Comparison of ENCODE assay signal across 11 cellular contexts in genomic region chr6:132780770-132781371, GRCh38. TPM values are rescaled to one million over a fixed set of nuclear protein-coding genes. Genes with fewer than 3 reads are reported as not detected.
DNase-seq lines count a peak whose midpoint lies in the region; ATAC-seq, FAIRE-seq and TF ChIP-seq lines count a peak whose summit lies in the region.
"Had no signal": no experiment of that assay in that cellular context is flagged by ENCODE, and none has a peak within 500 bp of the region (broad histone marks: within the 10 kb centered on the region; RNA-seq: fewer than 3 reads in every experiment).

No MANE protein-coding gene starts in this region.

- TF ChIP-seq CTCF in bronchial epithelial cell (IDR thresholded peaks at IDR 0.05; ENCODE audit: insufficient read depth, low read length, severe bottlenecking) (peak; percentile 4), osteocyte (IDR thresholded peaks at IDR 0.05) (peak; percentile 48), gastroesophageal sphincter (IDR thresholded peaks at IDR 0.05) (peak in 2 of 4 experiments; percentile 18 to 26), psoas muscle (IDR thresholded peaks at IDR 0.05) (no peak)

- H3K9me3 ChIP-seq in Karpas-422 (ENCODE audit: low read length) (no peaks in the 10 kb centered on the region), gastroesophageal sphincter (no peaks in the 10 kb centered on the region), psoas muscle (no peaks in the 10 kb centered on the region)
- H3K9me3 ChIP-seq: BLaER1 had no signal

- 68 to 79% methylated on average over 2 of the region's 2 CpGs for WGBS in gastroesophageal sphincter (ENCODE audit: low coverage in 1 of 2), 2 donors
- 75 to 100% (median 99%) methylated on average over 2 of the region's 2 CpGs for WGBS in psoas muscle, 3 donors

- H3K36me3 ChIP-seq in Karpas-422 (ENCODE audit: insufficient read depth, low read length) (no peaks in the 10 kb centered on the region), bronchial epithelial cell (ENCODE audit: control insufficient read depth, insufficient read depth, low read length) (peaks cover 4% of the 10 kb centered on the region), gastroesophageal sphincter (peaks cover 0 to 73% of the 10 kb centered on the region in 2 donors), psoas muscle (ENCODE audit: insufficient read depth in 1 of 2, low read depth in 1 of 2) (peaks cover 3 to 79% of the 10 kb centered on the region in 2 donors)

- no peak overlapping the region for H3K9ac ChIP-seq in Karpas-422 (ENCODE audit: low read length)
- H3K9ac ChIP-seq: BLaER1 had no signal

- H3K27me3 Mint-ChIP-seq in osteocyte (ENCODE audit: unreplicated experiment) = no peaks in the 10 kb centered on the region

- no peaks in the 10 kb centered on the region for H4K20me1 ChIP-seq in Karpas-422 (ENCODE audit: insufficient read depth, low read depth, low read length)
- H4K20me1 ChIP-seq: BLaER1 had no signal

- ATAC-seq in gastroesophageal sphincter = no peak
- ATAC-seq in psoas muscle = no peak

- no peak overlapping the region for H3K4me3 ChIP-seq in Karpas-422 (ENCODE audit: low read length)
- H3K4me3 ChIP-seq in bronchial epithelial cell (ENCODE audit: low read depth, low read length) = no peak overlapping the region
- no peak overlapping the region for H3K4me3 ChIP-seq in gastroesophageal sphincter
- H3K4me3 ChIP-seq in psoas muscle = no peak overlapping the region
- H3K4me3 ChIP-seq: BLaER1 had no signal

- no peak overlapping the region for H3K4me3 Mint-ChIP-seq in osteocyte (ENCODE audit: unreplicated experiment)

- no peak overlapping the region for H3K27ac ChIP-seq in Karpas-422 (ENCODE audit: low read length)
- no peak overlapping the region for H3K27ac ChIP-seq in gastroesophageal sphincter
- no peak overlapping the region for H3K27ac ChIP-seq in psoas muscle
- H3K27ac ChIP-seq: BLaER1 had no signal

- FAIRE-seq in bronchial epithelial cell (lab: Jason Lieb, UNC) = no peak

- DNase-seq in DMS53 (lab: John Stamatoyannopoulos, UW) (peak; percentile 26), DMS53 treated with DMSO at 0.1 percent for 48 hours (lab: John Stamatoyannopoulos, UW; ENCODE audit: unreplicated experiment) (no peak), Karpas-422 (peak; percentile 65), bronchial epithelial cell (ENCODE audit: low read depth) (peak; percentile 27), osteocyte (ENCODE audit: extremely low spot score, unreplicated experiment) (no peak), NCI-H774 (lab: John Stamatoyannopoulos, UW) (no peak), psoas muscle (no peak)
- DNase-seq: NCI-H1092 treated with DMSO at 0.1 percent for 48 hours; stimulated activated CD4-positive, alpha-beta T cell treated with anti-CD3 and anti-CD28 coated beads, Interleukin-2, amount 100 ng/mL, for 48 hours had no signal

- H3K9me2 ChIP-seq in Karpas-422 (replicated peaks; ENCODE audit: insufficient read depth, low read length) = no peaks in the 10 kb centered on the region

- no peak overlapping the region for H3K27ac Mint-ChIP-seq in osteocyte (ENCODE audit: unreplicated experiment)

- H3K4me1 Mint-ChIP-seq in osteocyte (ENCODE audit: unreplicated experiment) = no peaks in the 10 kb centered on the region

- H3K4me2 ChIP-seq in Karpas-422 (ENCODE audit: low read depth, low read length, poor library complexity, severe bottlenecking) = no peak overlapping the region
- H3K4me2 ChIP-seq: BLaER1 had no signal

- peaks cover 4% of the 10 kb centered on the region for H3K36me3 Mint-ChIP-seq in osteocyte (ENCODE audit: unreplicated experiment)

- H2AFZ ChIP-seq in Karpas-422 (ENCODE audit: low read length) = no peak overlapping the region

- no peaks in the 10 kb centered on the region for H3K79me2 ChIP-seq in Karpas-422 (ENCODE audit: low read length)

- no peak for TF ChIP-seq POLR2A in gastroesophageal sphincter (IDR thresholded peaks at IDR 0.05)

- no peaks in the 10 kb centered on the region for H3K9me3 Mint-ChIP-seq in osteocyte (ENCODE audit: unreplicated experiment)

- peaks cover under 1% of the 10 kb centered on the region; the same call in 1 of the 2 replicates for H3K4me1 ChIP-seq in Karpas-422 (ENCODE audit: low read length)
- no peaks in the 10 kb centered on the region for H3K4me1 ChIP-seq in gastroesophageal sphincter
- no peaks in the 10 kb centered on the region for H3K4me1 ChIP-seq in psoas muscle
- H3K4me1 ChIP-seq: BLaER1 had no signal

- intact Hi-C loops in psoas muscle (cut with DNase I) = loop anchor here in 1 of 2 donors (10.0 kb wide), 1 partner anchor 256 kb away; no protein-coding TSS in a partner anchor

- TF ChIP-seq EP300 in gastroesophageal sphincter (IDR thresholded peaks at IDR 0.05) = no peak

- no peaks in the 10 kb centered on the region for H3K27me3 ChIP-seq in Karpas-422 (ENCODE audit: low read length)
- no peaks in the 10 kb centered on the region for H3K27me3 ChIP-seq in bronchial epithelial cell (ENCODE audit: control insufficient read depth, insufficient read depth, low read length)
- H3K27me3 ChIP-seq in gastroesophageal sphincter = no peaks in the 10 kb centered on the region
- no peaks in the 10 kb centered on the region for H3K27me3 ChIP-seq in psoas muscle (ENCODE audit: insufficient read depth in 3 of 3, low read length in 2 of 3)
- H3K27me3 ChIP-seq: BLaER1 had no signal

RNA-seq across cellular contexts. Expression of gene SLC18B1, which starts 17.6 kb away (rescaled TPM):
- total RNA-seq in Karpas-422 (2014; rRNA removed; shearing (Covaris generic); ENCODE audit: low replicate concordance) = 0.60 and 0.72 TPM in 2 replicates
- 17.1 and 21.1 TPM in 2 replicates for total RNA-seq in bronchial epithelial cell
- 3.3 and 4.9 TPM in 2 replicates for total RNA-seq in osteocyte
- 10 to 100 TPM in 1 of 4 donors, 1 to 10 TPM in 3; 7.1 to 12.9 (median 8.9) TPM for total RNA-seq in gastroesophageal sphincter
- 1 to 10 TPM in 2 of 4 donors, under 1 TPM in 2; 0.69 to 2.2 (median 1.3) TPM for total RNA-seq in psoas muscle
- polyA plus RNA-seq in psoas muscle = 1 to 10 TPM; 1.1 to 2.0 (median 1.3) TPM

RNA-seq across cellular contexts. Expression of gene VNN2, which starts 23.2 kb away (rescaled TPM):
- 43.4 and 48.9 TPM in 2 replicates for total RNA-seq in Karpas-422 (2014; rRNA removed; shearing (Covaris generic); ENCODE audit: low replicate concordance)
- total RNA-seq in bronchial epithelial cell (0.26 TPM in 1 of 2 replicates, not detected in the other), osteocyte (not detected in 2 replicates), gastroesophageal sphincter (1 to 10 TPM in 3 of 4 donors, under 1 TPM in 1; 0.31 to 3.8 (median 2.3) TPM), psoas muscle (1 to 10 TPM in 2 of 4 donors, under 1 TPM in 2; 0.88 to 1.8 (median 1.0) TPM)
- polyA plus RNA-seq in psoas muscle = under 1 TPM in 2 of 3 donors, not detected in 1; 0.22 to 0.38 TPM

RNA-seq across cellular contexts. Expression of gene RPS12, which starts 33.5 kb away (rescaled TPM):
- 1,944 and 3,479 TPM in 2 replicates for total RNA-seq in Karpas-422 (2014; rRNA removed; shearing (Covaris generic); ENCODE audit: low replicate concordance)
- total RNA-seq in bronchial epithelial cell (1,978 and 2,569 TPM in 2 replicates), osteocyte (934 and 950 TPM in 2 replicates), gastroesophageal sphincter (1,000 to 10,000 TPM in 3 of 4 donors, 100 to 1,000 TPM in 1; 757 to 2,446 (median 1,718) TPM), psoas muscle (100 to 1,000 TPM; 426 to 649 (median 594) TPM)
- polyA plus RNA-seq in psoas muscle = 1,000 to 10,000 TPM; 1,487 to 2,233 (median 1,787) TPM

Comparison
In these comparisons a context has a peak if more than half of its experiments do, and no peak if none do; other contexts are left out.
1. DNase-seq: peak in DMS53 (single experiment), Karpas-422 (single experiment) and bronchial epithelial cell (single experiment); none in DMS53 treated with DMSO at 0.1 percent for 48 hours (single experiment), osteocyte (single experiment), NCI-H774 (single experiment) and psoas muscle (0 of 2).